31 cellular contexts compared by ENCODE assay signal in the genomic region with DNA sequence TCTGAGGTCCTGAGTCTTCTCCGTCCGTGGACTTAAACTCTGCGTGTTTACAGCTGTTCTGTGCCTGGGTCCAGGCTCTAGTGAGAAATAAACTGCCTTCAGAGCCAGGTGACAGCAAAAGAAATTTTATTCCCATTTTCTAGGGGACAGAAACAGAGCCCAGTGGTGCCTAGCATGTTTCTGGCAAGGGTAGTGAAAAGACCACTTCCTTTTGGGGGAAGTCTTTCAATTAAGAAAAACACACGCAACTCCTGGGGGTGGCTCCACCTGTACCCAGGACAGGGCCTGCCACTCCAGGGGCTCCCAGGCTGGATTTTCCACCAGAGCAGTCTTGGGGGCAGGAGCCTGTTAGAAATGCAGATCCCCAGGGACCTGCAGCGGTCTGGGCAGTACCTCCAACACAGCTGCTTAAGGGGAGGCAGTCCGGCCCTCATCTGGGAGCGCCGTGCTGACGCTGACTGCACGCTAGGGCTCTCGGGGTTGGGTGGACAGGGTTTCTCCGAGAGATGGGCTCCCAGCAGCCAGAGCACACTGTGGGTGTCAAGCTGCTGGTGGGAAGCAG. TPM values are rescaled to one million over a fixed set of nuclear protein-coding genes. Genes with fewer than 3 reads are reported as not detected.
"Had no signal": no experiment of that assay in that cellular context is flagged by ENCODE, and none has a peak within 500 bp of the region (broad histone marks: within the 10 kb centered on the region; RNA-seq: fewer than 3 reads in every experiment).

No MANE protein-coding gene starts in this region.

- H3K36me3 ChIP-seq: breast epithelium had no signal

- H3K79me2 ChIP-seq: hepatocyte had no signal

- H3K9me3 ChIP-seq: adrenal gland, breast epithelium, sigmoid colon, testis, upper lobe of left lung had no signal

- H2AFZ ChIP-seq: hepatocyte had no signal

- H3K27me3 ChIP-seq: adrenal gland, breast epithelium, hepatocyte, sigmoid colon, testis, upper lobe of left lung had no signal

- H3K27ac ChIP-seq: adrenal gland, breast epithelium, hepatocyte, sigmoid colon, testis, upper lobe of left lung had no signal

- H3K4me1 ChIP-seq: breast epithelium, sigmoid colon, testis, upper lobe of left lung had no signal

- H3K4me3 ChIP-seq: adrenal gland, breast epithelium, hepatocyte, sigmoid colon, smooth muscle cell, testis, upper lobe of left lung had no signal

- DNase-seq: activated B cell treated with CpG ODN at 0.5 μM for 24 hours; activated CD4-positive, alpha-beta T cell treated with anti-CD3 and anti-CD28 coated beads for 36 hours; activated CD4-positive, alpha-beta T cell treated with anti-CD3 and anti-CD28 coated beads, Interleukin-2, amount 50 U/mL, for 4 hours; activated CD8-positive, alpha-beta memory T cell treated with anti-CD3 and anti-CD28 coated beads for 24 hours; activated CD8-positive, alpha-beta memory T cell treated with anti-CD3 and anti-CD28 coated beads, Interleukin-2, amount 50 U/mL, for 4 hours; activated naive CD4-positive, alpha-beta T cell; activated T-cell treated with anti-CD3 and anti-CD28 coated beads, Interleukin-2, amount 50 U/mL, for 24 hours; adrenal gland; effector memory CD8-positive, alpha-beta T cell; glutamatergic neuron; left cardiac atrium; mesenchymal stem cell; sigmoid colon; stimulated activated CD4-positive, alpha-beta T cell treated with anti-CD3 and anti-CD28 coated beads, Interleukin-15, amount 100 ng/mL, for 24 hours; T1000; testis had no signal

- H3K4me2 ChIP-seq: hepatocyte, smooth muscle cell had no signal

RNA-seq across cellular contexts. Expression of a gene that starts 23.0 kb away (rescaled TPM):
- total RNA-seq: activated B cell treated with CpG ODN at 0.5 μM for 24 hours; activated CD4-positive, alpha-beta T cell treated with anti-CD3 and anti-CD28 coated beads for 36 hours; activated T-helper 2 cell treated with anti-CD3 and anti-CD28 coated beads, Interferon-gamma antibody, Interleukin-2, Interleukin-4, amounts not matched to agents 10 μg/mL and 5 μg/mL and 100 μg/mL, durations not matched to agents 14 hours and 24 hours and 36 hours; breast epithelium; dermis microvascular lymphatic vessel endothelial cell; endothelial cell of umbilical vein; esophagus mucosa; frontal cortex; left cardiac atrium; lower leg skin; mononuclear cell; myocyte; omental fat pad; posterior vena cava; renal cortical epithelial cell; sigmoid colon; smooth muscle cell; upper lobe of left lung had no signal

RNA-seq across cellular contexts. Expression of a gene that starts 36.1 kb away (rescaled TPM):
- total RNA-seq: activated B cell treated with CpG ODN at 0.5 μM for 24 hours; activated T-helper 2 cell treated with anti-CD3 and anti-CD28 coated beads, Interferon-gamma antibody, Interleukin-2, Interleukin-4, amounts not matched to agents 10 μg/mL and 5 μg/mL and 100 μg/mL, durations not matched to agents 14 hours and 24 hours and 36 hours; dermis microvascular lymphatic vessel endothelial cell; endothelial cell of umbilical vein; esophagus mucosa; frontal cortex; hepatocyte; lower leg skin; mononuclear cell; myocyte; omental fat pad; posterior vena cava; renal cortical epithelial cell; sigmoid colon; smooth muscle cell had no signal
